10 cellular contexts compared by ENCODE assay signal in genomic region chr10:119025336-119025735, GRCh38. TPM values are rescaled to one million over a fixed set of nuclear protein-coding genes. Genes with fewer than 3 reads are reported as not detected.
DNase-seq lines count a peak whose midpoint lies in the region; ATAC-seq and TF ChIP-seq lines count a peak whose summit lies in the region.
"Had no signal": no experiment of that assay in that cellular context is flagged by ENCODE, and none has a peak within 500 bp of the region (broad histone marks: within the 10 kb centered on the region; RNA-seq: fewer than 3 reads in every experiment).

No MANE protein-coding gene starts in this region.

- no peak overlapping the region for H2BK15ac ChIP-seq in mesenchymal stem cell (ENCODE audit: low read depth, poor library complexity, severe bottlenecking)

- CTCF ChIA-PET in activated CD4-positive, alpha-beta memory T cell treated with anti-CD3 and anti-CD28 coated beads, Interleukin-2, amount 10 ng/mL, durations not matched to agents 7 days and 5 days (lab: Charles Lee): no interaction called here

- H3K18ac ChIP-seq in mesenchymal stem cell (ENCODE audit: low read depth in 1 of 2, low read length in 2 of 2): peak overlapping the region; percentile 12 to 34

- no peaks in the 10 kb centered on the region for H3K9me3 ChIP-seq in mesenchymal stem cell (ENCODE audit: control insufficient read depth, low read length)

- H3K79me1 ChIP-seq in mesenchymal stem cell (replicated peaks; ENCODE audit: low read length, poor library complexity, severe bottlenecking): peaks cover 1% of the 10 kb centered on the region

- H2BK5ac ChIP-seq in mesenchymal stem cell (ENCODE audit: low read depth, low read length, poor library complexity, severe bottlenecking): no peak overlapping the region

- peak overlapping the region; percentile 57 for H3K27ac ChIP-seq in C4-2B
- peak overlapping the region; percentile 41 for H3K27ac ChIP-seq in mesenchymal stem cell (ENCODE audit: low read length, poor library complexity, severe bottlenecking)

- no peak for TF ChIP-seq CTCF in C4-2B (conservative IDR thresholded peaks at IDR 0.05)

- no peak overlapping the region for H3K4me2 ChIP-seq in mesenchymal stem cell (ENCODE audit: low read length, poor library complexity, severe bottlenecking)

- peak overlapping the region in 1 of 2 experiments; percentile 11 for H2BK12ac ChIP-seq in mesenchymal stem cell (ENCODE audit: low read length in 2 of 2)

- ATAC-seq in HG02885 (IDR thresholded peaks at IDR 0.05; ENCODE audit: poor library complexity, unreplicated experiment) (no peak), sciatic nerve (no peak)

- POLR2A ChIA-PET in activated CD4-positive, alpha-beta memory T cell treated with anti-CD3 and anti-CD28 coated beads, Interleukin-2, amount 10 ng/mL, durations not matched to agents 7 days and 5 days (lab: Charles Lee): no interaction called here

- no peaks in the 10 kb centered on the region for H3K4me1 Mint-ChIP-seq in activated CD4-positive, alpha-beta memory T cell treated with anti-CD3 and anti-CD28 coated beads, Interleukin-2, amount 10 ng/mL, durations not matched to agents 7 days and 5 days

- 37% methylated on average over 7 of the region's 7 CpGs for WGBS in mesenchymal stem cell

- H3K27me3 Mint-ChIP-seq in activated CD4-positive, alpha-beta memory T cell treated with anti-CD3 and anti-CD28 coated beads, Interleukin-2, amount 10 ng/mL, durations not matched to agents 7 days and 5 days: peaks cover 12% of the 10 kb centered on the region

- no peak overlapping the region for H4K8ac ChIP-seq in mesenchymal stem cell (ENCODE audit: low read length)

- no peak overlapping the region for H3K9ac ChIP-seq in mesenchymal stem cell (ENCODE audit: low read length)

- intact Hi-C loops in sciatic nerve (cut with DNase I): no loop called here

- DNase-seq in NCI-H1105 (lab: John Stamatoyannopoulos, UW) (peak; percentile 8), dermis blood vessel endothelial cell (peak; percentile 67), mesenchymal stem cell (peak; percentile 77), sciatic nerve (ENCODE audit: low spot score) (no peak), epidermal melanocyte (ENCODE audit: insufficient read length, low spot score) (no peak)
- DNase-seq in activated CD4-positive, alpha-beta memory T cell treated with anti-CD3 and anti-CD28 coated beads, Interleukin-2, amount 10 ng/mL, durations not matched to agents 7 days and 5 days: no peak
- DNase-seq: foreskin melanocyte, NCI-H524 treated with DMSO at 0.1 percent for 48 hours had no signal

- no peaks in the 10 kb centered on the region for H3K36me3 ChIP-seq in mesenchymal stem cell (ENCODE audit: control insufficient read depth in 1 of 2, insufficient read depth in 2 of 2, low read depth in 1 of 2, low read length in 2 of 2)

- peaks cover 43% of the 10 kb centered on the region for H3K4me1 ChIP-seq in mesenchymal stem cell (ENCODE audit: control insufficient read depth, insufficient read depth, low read depth, low read length)

- no peaks in the 10 kb centered on the region for H3K36me3 Mint-ChIP-seq in activated CD4-positive, alpha-beta memory T cell treated with anti-CD3 and anti-CD28 coated beads, Interleukin-2, amount 10 ng/mL, durations not matched to agents 7 days and 5 days (ENCODE audit: low read depth)

- H4K91ac ChIP-seq in mesenchymal stem cell (ENCODE audit: low read length): no peak overlapping the region

- H2AK5ac ChIP-seq in mesenchymal stem cell (ENCODE audit: low read length, severe bottlenecking): peak overlapping the region; percentile 91

- no peak overlapping the region for H2BK120ac ChIP-seq in mesenchymal stem cell (ENCODE audit: low read depth, low read length)

- no peak overlapping the region for H3K14ac ChIP-seq in mesenchymal stem cell (ENCODE audit: low read length in 2 of 2)

- H3K4me3 ChIP-seq in mesenchymal stem cell (ENCODE audit: insufficient read depth in 1 of 2, low read depth in 1 of 2, low read length in 2 of 2): no peak overlapping the region

- no peak overlapping the region for H2AFZ ChIP-seq in mesenchymal stem cell (ENCODE audit: low read depth, low read length)

- no peaks in the 10 kb centered on the region for H3K27me3 ChIP-seq in mesenchymal stem cell (ENCODE audit: control insufficient read depth in 1 of 2, insufficient read depth in 1 of 2, low read length in 2 of 2)

- H3K9me3 Mint-ChIP-seq in activated CD4-positive, alpha-beta memory T cell treated with anti-CD3 and anti-CD28 coated beads, Interleukin-2, amount 10 ng/mL, durations not matched to agents 7 days and 5 days: no peaks in the 10 kb centered on the region

- no peak overlapping the region for H3K27ac Mint-ChIP-seq in activated CD4-positive, alpha-beta memory T cell treated with anti-CD3 and anti-CD28 coated beads, Interleukin-2, amount 10 ng/mL, durations not matched to agents 7 days and 5 days

- H3K4ac ChIP-seq in mesenchymal stem cell (ENCODE audit: low read depth in 1 of 2, low read length in 2 of 2): no peak overlapping the region

- H3K23ac ChIP-seq in mesenchymal stem cell (ENCODE audit: low read length in 2 of 2): no peak overlapping the region

- H3K4me3 Mint-ChIP-seq in activated CD4-positive, alpha-beta memory T cell treated with anti-CD3 and anti-CD28 coated beads, Interleukin-2, amount 10 ng/mL, durations not matched to agents 7 days and 5 days: no peak overlapping the region

RNA-seq across cellular contexts. Expression of gene NANOS1, which starts 4.2 kb away (rescaled TPM):
- total RNA-seq in dermis blood vessel endothelial cell (0.09 and 0.17 TPM in 2 replicates), sciatic nerve (3.5 TPM)
- 0.83 TPM for polyA plus RNA-seq in mesenchymal stem cell (2013, experiment 1 of 2)
- 0.82 TPM for polyA plus RNA-seq in mesenchymal stem cell (2013, experiment 2 of 2)
- total RNA-seq in activated CD4-positive, alpha-beta memory T cell treated with anti-CD3 and anti-CD28 coated beads, Interleukin-2, amount 10 ng/mL, durations not matched to agents 7 days and 5 days: under 1 TPM; 0.13 to 0.40 TPM

RNA-seq across cellular contexts. Expression of gene EIF3A, which starts 55.3 kb away (rescaled TPM):
- total RNA-seq in dermis blood vessel endothelial cell (131 and 167 TPM in 2 replicates), sciatic nerve (96.5 TPM)
- 129 TPM for polyA plus RNA-seq in mesenchymal stem cell (2013, experiment 1 of 2)
- 127 TPM for polyA plus RNA-seq in mesenchymal stem cell (2013, experiment 2 of 2)
- 100 to 1,000 TPM; 129 to 130 TPM for total RNA-seq in activated CD4-positive, alpha-beta memory T cell treated with anti-CD3 and anti-CD28 coated beads, Interleukin-2, amount 10 ng/mL, durations not matched to agents 7 days and 5 days

Comparison
In these comparisons a context has a peak if more than half of its experiments do, and no peak if none do; other contexts are left out.
1. DNase-seq: peak in NCI-H1105 (single experiment), dermis blood vessel endothelial cell (single experiment) and mesenchymal stem cell (single experiment); none in activated CD4-positive, alpha-beta memory T cell treated with anti-CD3 and anti-CD28 coated beads, Interleukin-2, amount 10 ng/mL, durations not matched to agents 7 days and 5 days (single experiment), sciatic nerve (single experiment) and epidermal melanocyte (single experiment).